In genomic region chr11:2988996-2989395, GRCh38 we compare ENCODE assay signal across 9 cellular contexts. TPM values are rescaled to one million over a fixed set of nuclear protein-coding genes. Genes with fewer than 3 reads are reported as not detected.
DNase-seq lines count a peak whose midpoint lies in the region; TF ChIP-seq lines count a peak whose summit lies in the region.
"Had no signal": no experiment of that assay in that cellular context is flagged by ENCODE, and none has a peak within 500 bp of the region (broad histone marks: within the 10 kb centered on the region; RNA-seq: fewer than 3 reads in every experiment).

No MANE protein-coding gene starts in this region.

- 28 to 30% methylated on average over 4 of the region's 4 CpGs for WGBS in lower leg skin, 2 donors

- in situ Hi-C loops in HAP-1 (cut with MboI; ENCODE audit: low sequenced_read_pairs), result no loop called here
- in situ Hi-C loops in KBM-7 (cut with MboI; ENCODE audit: low pct_unique_long_range_greater_than_20kb, low sequenced_read_pairs), result no loop called here

- H3K9me3 Mint-ChIP-seq in T-helper 1 cell treated with Interleukin-12 subunit alpha and Interleukin-12 subunit beta and Interleukin-4 antibody, amounts not matched to agents 30 μg/mL and 1 μg/mL, for 36 hours, result no peaks in the 10 kb centered on the region

- H3K4me3 ChIP-seq in HAP-1 (peak overlapping the region; percentile 87), fibroblast of mammary gland (ENCODE audit: control insufficient read depth, low read depth, low read length) (peak overlapping the region; percentile 18), skeletal muscle cell (ENCODE audit: low read depth, low read length) (peak overlapping the region; percentile 83), lower leg skin (ENCODE audit: low read depth, poor library complexity, severe bottlenecking) (no peak overlapping the region)

- no peak for TF ChIP-seq CTCF in fibroblast of mammary gland (conservative IDR thresholded peaks at IDR 0.05; ENCODE audit: control insufficient read depth, insufficient read depth, low read depth, low read length)
- TF ChIP-seq CTCF in lower leg skin (IDR thresholded peaks at IDR 0.05), result no peak

- H3K4me1 ChIP-seq in HAP-1, result peaks cover 15% of the 10 kb centered on the region

- peaks cover 28% of the 10 kb centered on the region for H3K36me3 Mint-ChIP-seq in T-helper 1 cell treated with Interleukin-12 subunit alpha and Interleukin-12 subunit beta and Interleukin-4 antibody, amounts not matched to agents 30 μg/mL and 1 μg/mL, for 36 hours (ENCODE audit: low read depth)

- peak overlapping the region; percentile 98 for H3K4me3 Mint-ChIP-seq in T-helper 1 cell treated with Interleukin-12 subunit alpha and Interleukin-12 subunit beta and Interleukin-4 antibody, amounts not matched to agents 30 μg/mL and 1 μg/mL, for 36 hours

- H3K27me3 ChIP-seq in HAP-1 (ENCODE audit: low read depth), result no peaks in the 10 kb centered on the region

- TF ChIP-seq POLR2A in lower leg skin (IDR thresholded peaks at IDR 0.05), result no peak

- no peaks in the 10 kb centered on the region for H3K27me3 Mint-ChIP-seq in T-helper 1 cell treated with Interleukin-12 subunit alpha and Interleukin-12 subunit beta and Interleukin-4 antibody, amounts not matched to agents 30 μg/mL and 1 μg/mL, for 36 hours (ENCODE audit: low read depth)

- H3K27ac Mint-ChIP-seq in T-helper 1 cell treated with Interleukin-12 subunit alpha and Interleukin-12 subunit beta and Interleukin-4 antibody, amounts not matched to agents 30 μg/mL and 1 μg/mL, for 36 hours, result peak overlapping the region; percentile 99

- peaks cover 16% of the 10 kb centered on the region for H3K36me3 ChIP-seq in HAP-1 (replicated peaks)

- DNase-seq in HAP-1 (ENCODE audit: low spot score in 2 of 2), result no peak
- DNase-seq in fibroblast of mammary gland (ENCODE audit: low read depth), result no peak
- no peak for DNase-seq in skeletal muscle cell (ENCODE audit: low read depth)
- no peak for DNase-seq in SKM-1 treated with dmso at 0.1 percent for 144 hours (lab: John Stamatoyannopoulos, UW; ENCODE audit: unreplicated experiment)
- DNase-seq in lower leg skin (ENCODE audit: low spot score in 2 of 2), result no peak
- DNase-seq in KBM-7, result no peak
- no peak for DNase-seq in 8988T
- DNase-seq: NCI-H748 treated with DMSO at 0.1 percent for 48 hours had no signal

- no peaks in the 10 kb centered on the region for H3K9me3 ChIP-seq in HAP-1

- peaks cover 34% of the 10 kb centered on the region for H3K4me1 Mint-ChIP-seq in T-helper 1 cell treated with Interleukin-12 subunit alpha and Interleukin-12 subunit beta and Interleukin-4 antibody, amounts not matched to agents 30 μg/mL and 1 μg/mL, for 36 hours (ENCODE audit: low read depth)

- intact Hi-C loops in lower leg skin (cut with DNase I; ENCODE audit: low total_unique reads), result no loop called here

RNA-seq across cellular contexts. Expression of gene NAP1L4, which starts 3.1 kb away (rescaled TPM):
- total RNA-seq in lower leg skin, result 10 to 100 TPM; 67.2 to 99.0 (median 82.4) TPM

RNA-seq across cellular contexts. Expression of gene PHLDA2, which starts 59.8 kb away (rescaled TPM):
- 10 to 100 TPM in 1 of 4 donors, 1 to 10 TPM in 3; 5.1 to 16.0 (median 7.4) TPM for total RNA-seq in lower leg skin
